In genomic region chr17:81245665-81246342, GRCh38 we compare ENCODE assay signal across 1 cellular context.
TF ChIP-seq lines count a peak whose summit lies in the region.

No MANE protein-coding gene starts in this region.

TF ChIP-seq in HEK293, 187 proteins besides CTCF, POLR2A, EP300 and RAD21 (continued from another document):
- TF ChIP-seq PRDM10 (tag by site-specific recombination; IDR thresholded peaks at IDR 0.05) (no peak), ZNF404 (tag by site-specific recombination; IDR thresholded peaks at IDR 0.05) (no peak), ZNF792 (tag by site-specific recombination; IDR thresholded peaks at IDR 0.05) (no peak), ZNF639 (tag by site-specific recombination; IDR thresholded peaks at IDR 0.05) (no peak), HOXD13 (CRISPR knock-in tag; IDR thresholded peaks at IDR 0.05; ENCODE audit: borderline replicate concordance) (no peak), ZNF121 (tag by site-specific recombination; IDR thresholded peaks at IDR 0.05) (no peak), SCRT2 (tag by site-specific recombination; IDR thresholded peaks at IDR 0.05) (no peak), ZNF112 (tag by site-specific recombination; IDR thresholded peaks at IDR 0.05) (no peak), ZNF600 (tag by site-specific recombination; IDR thresholded peaks at IDR 0.05) (0 out of 2 replicates have a peak, but pooled peaks have one; percentile 36), BCL11B (tag by site-specific recombination; IDR thresholded peaks at IDR 0.05; ENCODE audit: low read depth) (peak; percentile 65; the same call in 1 of the 2 replicates), SP7 (tag by site-specific recombination; IDR thresholded peaks at IDR 0.05) (no peak), ZNF791 (tag by site-specific recombination; IDR thresholded peaks at IDR 0.05) (no peak), ZNF449 (tag by site-specific recombination; IDR thresholded peaks at IDR 0.05) (peak; percentile 65; the same call in 1 of the 2 replicates), ZNF140 (tag by site-specific recombination; IDR thresholded peaks at IDR 0.05) (no peak), ZNF776 (tag by site-specific recombination; IDR thresholded peaks at IDR 0.05; ENCODE audit: borderline replicate concordance) (no peak), GLIS1 (tag by site-specific recombination; IDR thresholded peaks at IDR 0.05) (0 out of 2 replicates have a peak, but pooled peaks have one; percentile 7), ZNF658 (tag by site-specific recombination; IDR thresholded peaks at IDR 0.05) (no peak), ZFHX2 (tag by site-specific recombination; conservative IDR thresholded peaks at IDR 0.05) (no peak), ZNF175 (tag by site-specific recombination; IDR thresholded peaks at IDR 0.05) (no peak), ZNF426 (tag by site-specific recombination; IDR thresholded peaks at IDR 0.05) (no peak), ZEB2 (tag by site-specific recombination; IDR thresholded peaks at IDR 0.05) (no peak), ZBTB6 (tag by site-specific recombination; IDR thresholded peaks at IDR 0.05) (no peak)
TF ChIP-seq in HEK293: peak in this region for 4.
